12 cellular contexts compared by ENCODE assay signal in genomic region chr3:48502121-48502520, GRCh38. TPM values are rescaled to one million over a fixed set of nuclear protein-coding genes. Genes with fewer than 3 reads are reported as not detected.
A peak's percentile ranks its signal among the peaks of the same experiment; 100 is the strongest.
DNase-seq lines count a peak whose midpoint lies in the region; ATAC-seq and TF ChIP-seq lines count a peak whose summit lies in the region.
"Had no signal": no experiment of that assay in that cellular context is flagged by ENCODE, and none has a peak within 500 bp of the region (broad histone marks: within the 10 kb centered on the region; RNA-seq: fewer than 3 reads in every experiment).

No MANE protein-coding gene starts in this region.

- DNase-seq in GM13976 (ENCODE audit: low spot score) (peak; percentile 23), osteocyte (ENCODE audit: extremely low spot score, unreplicated experiment) (no peak), NCI-H187 (lab: John Stamatoyannopoulos, UW) (no peak), GM10266 (ENCODE audit: extremely low spot score) (no peak), AG20443 (ENCODE audit: low spot score) (no peak)
- DNase-seq in effector memory CD8-positive, alpha-beta T cell, result no peak
- DNase-seq: activated naive CD4-positive, alpha-beta T cell treated with Interleukin-2 at 50 U/mL for 16 hours; NCI-H1105; NCI-H526 treated with DMSO at 0.1 percent for 48 hours; WERI-Rb-1 had no signal

- peaks cover 3% of the 10 kb centered on the region for H3K36me3 Mint-ChIP-seq in effector memory CD8-positive, alpha-beta T cell (ENCODE audit: insufficient read depth)
- peaks cover 9% of the 10 kb centered on the region for H3K36me3 Mint-ChIP-seq in osteocyte (ENCODE audit: unreplicated experiment)

- H3K27me3 ChIP-seq in ACC112 (ENCODE audit: insufficient read depth, low read length), result no peaks in the 10 kb centered on the region

- in situ Hi-C loops in GM13976 (cut with MboI; ENCODE audit: low sequenced_read_pairs, unreplicated experiment), result no loop called here

- ATAC-seq in effector memory CD8-positive, alpha-beta T cell (replicated peaks), result no peak
- no peak for ATAC-seq in GM19463 (IDR thresholded peaks at IDR 0.05; ENCODE audit: unreplicated experiment)

- no peaks in the 10 kb centered on the region for H3K27me3 Mint-ChIP-seq in effector memory CD8-positive, alpha-beta T cell
- H3K27me3 Mint-ChIP-seq in osteocyte (ENCODE audit: unreplicated experiment), result no peaks in the 10 kb centered on the region

- peak overlapping the region; percentile 90 to 91 for H3K27ac Mint-ChIP-seq in effector memory CD8-positive, alpha-beta T cell
- peak overlapping the region; percentile 48 for H3K27ac Mint-ChIP-seq in osteocyte (ENCODE audit: unreplicated experiment)

- H3K4me3 ChIP-seq in ACC112 (ENCODE audit: low read depth, low read length), result 0 out of 2 replicates have a peak overlapping the region, but pooled peaks have one; percentile 98

- H3K4me1 Mint-ChIP-seq in effector memory CD8-positive, alpha-beta T cell (ENCODE audit: low read depth in 2 of 2), result peaks cover 37 to 46% of the 10 kb centered on the region in 2 donors
- peaks cover 16% of the 10 kb centered on the region for H3K4me1 Mint-ChIP-seq in osteocyte (ENCODE audit: unreplicated experiment)

- peaks cover 20% of the 10 kb centered on the region for H3K4me1 ChIP-seq in ACC112 (ENCODE audit: control insufficient read depth, insufficient read depth, low read length, unreplicated experiment)

- peaks cover 9% of the 10 kb centered on the region; the same call in 1 of the 2 replicates for H3K36me3 ChIP-seq in ACC112 (ENCODE audit: insufficient read depth, low read length)
- H3K36me3 ChIP-seq: WERI-Rb-1 had no signal

- no peak overlapping the region for H2AFZ ChIP-seq in ACC112 (ENCODE audit: low read length, unreplicated experiment)

- H3K9me3 Mint-ChIP-seq in effector memory CD8-positive, alpha-beta T cell, result no peaks in the 10 kb centered on the region
- H3K9me3 Mint-ChIP-seq in osteocyte (ENCODE audit: unreplicated experiment), result no peaks in the 10 kb centered on the region

- no peak overlapping the region for H3K27ac ChIP-seq in ACC112 (ENCODE audit: low read depth, low read length)
- H3K27ac ChIP-seq: WERI-Rb-1 had no signal

- H3K79me2 ChIP-seq in ACC112 (ENCODE audit: control insufficient read depth, insufficient read depth, low read length, unreplicated experiment), result peaks cover 18% of the 10 kb centered on the region

- H3K4me3 Mint-ChIP-seq in effector memory CD8-positive, alpha-beta T cell, result peak overlapping the region in 1 of 2 donors; percentile 83
- no peak overlapping the region for H3K4me3 Mint-ChIP-seq in osteocyte (ENCODE audit: unreplicated experiment)

- TF ChIP-seq CTCF in GM13976 (IDR thresholded peaks at IDR 0.05; ENCODE audit: borderline replicate concordance, control extremely low read depth, extremely low read depth, insufficient read depth, missing control alignments) (no peak), osteocyte (IDR thresholded peaks at IDR 0.05) (no peak), GM10266 (IDR thresholded peaks at IDR 0.05; ENCODE audit: control insufficient read depth, insufficient read depth, low read depth, missing control alignments) (no peak)

RNA-seq across cellular contexts. Expression of gene SHISA5, which starts 1.9 kb away (rescaled TPM):
- 203 and 211 TPM in 2 replicates for total RNA-seq in osteocyte

RNA-seq across cellular contexts. Expression of gene PFKFB4, which starts 54.5 kb away (rescaled TPM):
- 7.1 TPM in 2 replicates for total RNA-seq in osteocyte

RNA-seq across cellular contexts. Expression of gene ATRIP, which starts 55.6 kb away (rescaled TPM):
- 8.5 and 9.3 TPM in 2 replicates for total RNA-seq in osteocyte
